ENCODE assay signal across 1 cellular context in the genomic region with DNA sequence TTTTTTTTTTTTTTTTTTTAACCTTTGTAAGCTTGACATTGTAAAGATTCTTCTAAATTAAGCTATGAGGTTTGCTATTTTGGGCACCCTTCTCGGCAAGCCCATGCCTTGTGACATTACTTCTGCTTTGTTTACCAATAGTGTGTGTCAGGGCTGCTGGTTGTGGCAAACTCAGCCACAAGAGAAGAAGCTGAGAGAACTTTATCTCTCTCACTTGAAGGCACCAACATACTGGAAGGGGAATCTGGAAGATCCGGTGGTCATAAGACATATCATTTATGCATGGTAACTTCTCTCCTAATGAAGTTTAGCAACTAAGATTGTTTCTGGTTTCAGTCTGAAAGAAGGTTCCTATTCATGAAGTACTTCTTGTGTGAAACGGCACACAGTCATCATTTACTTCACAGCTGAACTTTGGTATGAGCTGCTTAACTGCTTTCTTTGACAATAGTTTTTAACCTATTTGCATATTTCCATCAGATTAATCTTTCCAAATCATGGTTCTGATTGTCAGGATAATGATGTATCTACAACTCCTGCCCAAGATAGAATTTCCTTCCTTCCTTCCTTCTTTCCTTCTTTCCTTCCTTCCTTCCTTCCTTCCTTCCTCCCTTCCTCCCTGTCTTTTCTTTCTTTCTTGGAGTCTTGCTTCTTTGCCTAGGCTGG.
TF ChIP-seq lines count a peak whose summit lies in the region.

No MANE protein-coding gene starts in this region.

TF ChIP-seq in GM12878, 131 proteins besides CTCF, POLR2A, EP300 and RAD21 (continued from another document and continues in another):
- TF ChIP-seq SMC3 (IDR thresholded peaks at IDR 0.05; ENCODE audit: borderline replicate concordance, low read length) = peak; percentile 24; the same call in 1 of the 2 replicates
- TF ChIP-seq, protein P1, sequence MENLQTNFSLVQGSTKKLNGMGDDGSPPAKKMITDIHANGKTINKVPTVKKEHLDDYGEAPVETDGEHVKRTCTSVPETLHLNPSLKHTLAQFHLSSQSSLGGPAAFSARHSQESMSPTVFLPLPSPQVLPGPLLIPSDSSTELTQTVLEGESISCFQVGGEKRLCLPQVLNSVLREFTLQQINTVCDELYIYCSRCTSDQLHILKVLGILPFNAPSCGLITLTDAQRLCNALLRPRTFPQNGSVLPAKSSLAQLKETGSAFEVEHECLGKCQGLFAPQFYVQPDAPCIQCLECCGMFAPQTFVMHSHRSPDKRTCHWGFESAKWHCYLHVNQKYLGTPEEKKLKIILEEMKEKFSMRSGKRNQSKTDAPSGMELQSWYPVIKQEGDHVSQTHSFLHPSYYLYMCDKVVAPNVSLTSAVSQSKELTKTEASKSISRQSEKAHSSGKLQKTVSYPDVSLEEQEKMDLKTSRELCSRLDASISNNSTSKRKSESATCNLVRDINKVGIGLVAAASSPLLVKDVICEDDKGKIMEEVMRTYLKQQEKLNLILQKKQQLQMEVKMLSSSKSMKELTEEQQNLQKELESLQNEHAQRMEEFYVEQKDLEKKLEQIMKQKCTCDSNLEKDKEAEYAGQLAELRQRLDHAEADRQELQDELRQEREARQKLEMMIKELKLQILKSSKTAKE (IDR thresholded peaks at IDR 0.05; ENCODE audit: low read depth, poor library complexity, severe bottlenecking) = peak; percentile 88
- TF ChIP-seq EED (IDR thresholded peaks at IDR 0.05; ENCODE audit: low read depth) = peak; percentile 33; the same call in 1 of the 2 replicates
- no peak for TF ChIP-seq GABPA (IDR thresholded peaks at IDR 0.05; ENCODE audit: low read depth)
- TF ChIP-seq RB1 (IDR thresholded peaks at IDR 0.05; ENCODE audit: borderline replicate concordance) = no peak
- TF ChIP-seq ETV6 (conservative IDR thresholded peaks at IDR 0.05 in 1 of 2, IDR thresholded peaks at IDR 0.05 in 1 of 2; ENCODE audit: borderline replicate concordance in 1 of 2, low read depth in 1 of 2) = peak in 1 of 2 experiments; percentile 65; a peak in 1 of 4 replicates
- TF ChIP-seq BCL11A (IDR thresholded peaks at IDR 0.05; ENCODE audit: low read depth, low read length) = peak; percentile 86
- TF ChIP-seq FOS (IDR thresholded peaks at IDR 0.05; ENCODE audit: borderline replicate concordance, extremely low read depth, insufficient read length) = no peak
- TF ChIP-seq, protein P2, sequence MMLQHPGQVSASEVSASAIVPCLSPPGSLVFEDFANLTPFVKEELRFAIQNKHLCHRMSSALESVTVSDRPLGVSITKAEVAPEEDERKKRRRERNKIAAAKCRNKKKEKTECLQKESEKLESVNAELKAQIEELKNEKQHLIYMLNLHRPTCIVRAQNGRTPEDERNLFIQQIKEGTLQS (IDR thresholded peaks at IDR 0.05; ENCODE audit: borderline replicate concordance, extremely low read depth, low read depth, low read length) = no peak
- no peak; the same call in 1 of the 2 replicates for TF ChIP-seq NR2C1 (IDR thresholded peaks at IDR 0.05)
- TF ChIP-seq, protein P3, sequence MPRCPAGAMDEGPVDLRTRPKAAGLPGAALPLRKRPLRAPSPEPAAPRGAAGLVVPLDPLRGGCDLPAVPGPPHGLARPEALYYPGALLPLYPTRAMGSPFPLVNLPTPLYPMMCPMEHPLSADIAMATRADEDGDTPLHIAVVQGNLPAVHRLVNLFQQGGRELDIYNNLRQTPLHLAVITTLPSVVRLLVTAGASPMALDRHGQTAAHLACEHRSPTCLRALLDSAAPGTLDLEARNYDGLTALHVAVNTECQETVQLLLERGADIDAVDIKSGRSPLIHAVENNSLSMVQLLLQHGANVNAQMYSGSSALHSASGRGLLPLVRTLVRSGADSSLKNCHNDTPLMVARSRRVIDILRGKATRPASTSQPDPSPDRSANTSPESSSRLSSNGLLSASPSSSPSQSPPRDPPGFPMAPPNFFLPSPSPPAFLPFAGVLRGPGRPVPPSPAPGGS (IDR thresholded peaks at IDR 0.05; ENCODE audit: borderline replicate concordance, insufficient read depth, low read depth, low read length, poor library complexity, severe bottlenecking) = peak; percentile 73
- peak; percentile 12; the same call in 1 of the 2 replicates for TF ChIP-seq SPI1 (IDR thresholded peaks at IDR 0.05; ENCODE audit: borderline replicate concordance, insufficient read depth, low read depth, low read length)
- no peak for TF ChIP-seq CBX3 (IDR thresholded peaks at IDR 0.05; ENCODE audit: borderline replicate concordance, low read depth)
- peak; percentile 59; the same call in 1 of the 2 replicates for TF ChIP-seq ZSCAN29 (IDR thresholded peaks at IDR 0.05)
- TF ChIP-seq ZBED1 (IDR thresholded peaks at IDR 0.05; ENCODE audit: borderline replicate concordance) = peak; percentile 83; the same call in 1 of the 2 replicates
- TF ChIP-seq MYC (IDR thresholded peaks at IDR 0.05; ENCODE audit: insufficient read depth, insufficient read length, insufficient replicate concordance, low read length, severe bottlenecking) = no peak
- TF ChIP-seq TCF12 (IDR thresholded peaks at IDR 0.05; ENCODE audit: low read depth, low read length) = no peak
- no peak; the same call in 1 of the 3 replicates for TF ChIP-seq POU2F2 (IDR thresholded peaks at IDR 0.05; ENCODE audit: borderline replicate concordance, low read depth, low read length)
- peak; percentile 91 for TF ChIP-seq TBL1XR1 (IDR thresholded peaks at IDR 0.05; ENCODE audit: low read depth, low read length)
- peak; percentile 82; the same call in 1 of the 2 replicates for TF ChIP-seq ESRRA (IDR thresholded peaks at IDR 0.05; ENCODE audit: low read length)
- TF ChIP-seq SIX5 (IDR thresholded peaks at IDR 0.05; ENCODE audit: low read depth, low read length, severe bottlenecking) = no peak
- peak; percentile 95 for TF ChIP-seq HDGF (IDR thresholded peaks at IDR 0.05)
- peak; percentile 77 to 80 for TF ChIP-seq BHLHE40 (IDR thresholded peaks at IDR 0.05; ENCODE audit: borderline replicate concordance in 1 of 2, low read depth in 2 of 2, low read length in 1 of 2)
- no peak for TF ChIP-seq CEBPB (IDR thresholded peaks at IDR 0.05; ENCODE audit: borderline replicate concordance in 1 of 2, low read depth in 2 of 2, low read length in 2 of 2)
- peak; percentile 66; the same call in 1 of the 2 replicates for TF ChIP-seq CHD1 (IDR thresholded peaks at IDR 0.05; ENCODE audit: low read depth, low read length)
- no peak for TF ChIP-seq NR2C2 (IDR thresholded peaks at IDR 0.05; ENCODE audit: borderline replicate concordance, control insufficient read depth, insufficient read length, low read depth)
- 0 out of 2 replicates have a peak, but pooled peaks have one; percentile 21 for TF ChIP-seq POLR2AphosphoS5 (IDR thresholded peaks at IDR 0.05; ENCODE audit: low read length)
- TF ChIP-seq RBBP5 (conservative IDR thresholded peaks at IDR 0.05) = no peak
- TF ChIP-seq, protein P4, sequence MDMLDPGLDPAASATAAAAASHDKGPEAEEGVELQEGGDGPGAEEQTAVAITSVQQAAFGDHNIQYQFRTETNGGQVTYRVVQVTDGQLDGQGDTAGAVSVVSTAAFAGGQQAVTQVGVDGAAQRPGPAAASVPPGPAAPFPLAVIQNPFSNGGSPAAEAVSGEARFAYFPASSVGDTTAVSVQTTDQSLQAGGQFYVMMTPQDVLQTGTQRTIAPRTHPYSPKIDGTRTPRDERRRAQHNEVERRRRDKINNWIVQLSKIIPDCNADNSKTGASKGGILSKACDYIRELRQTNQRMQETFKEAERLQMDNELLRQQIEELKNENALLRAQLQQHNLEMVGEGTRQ (IDR thresholded peaks at IDR 0.05; ENCODE audit: borderline replicate concordance, low read depth, low read length) = no peak
- TF ChIP-seq RCOR1 (conservative IDR thresholded peaks at IDR 0.05; ENCODE audit: low read depth, low read length) = no peak
- TF ChIP-seq, protein P5, sequence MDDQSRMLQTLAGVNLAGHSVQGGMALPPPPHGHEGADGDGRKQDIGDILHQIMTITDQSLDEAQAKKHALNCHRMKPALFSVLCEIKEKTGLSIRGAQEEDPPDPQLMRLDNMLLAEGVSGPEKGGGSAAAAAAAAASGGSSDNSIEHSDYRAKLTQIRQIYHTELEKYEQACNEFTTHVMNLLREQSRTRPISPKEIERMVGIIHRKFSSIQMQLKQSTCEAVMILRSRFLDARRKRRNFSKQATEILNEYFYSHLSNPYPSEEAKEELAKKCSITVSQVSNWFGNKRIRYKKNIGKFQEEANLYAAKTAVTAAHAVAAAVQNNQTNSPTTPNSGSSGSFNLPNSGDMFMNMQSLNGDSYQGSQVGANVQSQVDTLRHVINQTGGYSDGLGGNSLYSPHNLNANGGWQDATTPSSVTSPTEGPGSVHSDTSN (IDR thresholded peaks at IDR 0.05; ENCODE audit: insufficient replicate concordance, low read depth, low read length) = no peak
- TF ChIP-seq RELA (IDR thresholded peaks at IDR 0.05; ENCODE audit: borderline replicate concordance, partially characterized antibody) = no peak
- TF ChIP-seq, protein P6, sequence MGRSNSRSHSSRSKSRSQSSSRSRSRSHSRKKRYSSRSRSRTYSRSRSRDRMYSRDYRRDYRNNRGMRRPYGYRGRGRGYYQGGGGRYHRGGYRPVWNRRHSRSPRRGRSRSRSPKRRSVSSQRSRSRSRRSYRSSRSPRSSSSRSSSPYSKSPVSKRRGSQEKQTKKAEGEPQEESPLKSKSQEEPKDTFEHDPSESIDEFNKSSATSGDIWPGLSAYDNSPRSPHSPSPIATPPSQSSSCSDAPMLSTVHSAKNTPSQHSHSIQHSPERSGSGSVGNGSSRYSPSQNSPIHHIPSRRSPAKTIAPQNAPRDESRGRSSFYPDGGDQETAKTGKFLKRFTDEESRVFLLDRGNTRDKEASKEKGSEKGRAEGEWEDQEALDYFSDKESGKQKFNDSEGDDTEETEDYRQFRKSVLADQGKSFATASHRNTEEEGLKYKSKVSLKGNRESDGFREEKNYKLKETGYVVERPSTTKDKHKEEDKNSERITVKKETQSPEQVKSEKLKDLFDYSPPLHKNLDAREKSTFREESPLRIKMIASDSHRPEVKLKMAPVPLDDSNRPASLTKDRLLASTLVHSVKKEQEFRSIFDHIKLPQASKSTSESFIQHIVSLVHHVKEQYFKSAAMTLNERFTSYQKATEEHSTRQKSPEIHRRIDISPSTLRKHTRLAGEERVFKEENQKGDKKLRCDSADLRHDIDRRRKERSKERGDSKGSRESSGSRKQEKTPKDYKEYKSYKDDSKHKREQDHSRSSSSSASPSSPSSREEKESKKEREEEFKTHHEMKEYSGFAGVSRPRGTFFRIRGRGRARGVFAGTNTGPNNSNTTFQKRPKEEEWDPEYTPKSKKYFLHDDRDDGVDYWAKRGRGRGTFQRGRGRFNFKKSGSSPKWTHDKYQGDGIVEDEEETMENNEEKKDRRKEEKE (IDR thresholded peaks at IDR 0.05) = no peak
- TF ChIP-seq ZNF274 (IDR thresholded peaks at IDR 0.05; ENCODE audit: insufficient read depth, insufficient read length) = no peak
- peak; percentile 96 to 98 for TF ChIP-seq IKZF2 (IDR thresholded peaks at IDR 0.05)
- TF ChIP-seq KDM1A (IDR thresholded peaks at IDR 0.05; ENCODE audit: borderline replicate concordance) = no peak
- TF ChIP-seq, protein P7, sequence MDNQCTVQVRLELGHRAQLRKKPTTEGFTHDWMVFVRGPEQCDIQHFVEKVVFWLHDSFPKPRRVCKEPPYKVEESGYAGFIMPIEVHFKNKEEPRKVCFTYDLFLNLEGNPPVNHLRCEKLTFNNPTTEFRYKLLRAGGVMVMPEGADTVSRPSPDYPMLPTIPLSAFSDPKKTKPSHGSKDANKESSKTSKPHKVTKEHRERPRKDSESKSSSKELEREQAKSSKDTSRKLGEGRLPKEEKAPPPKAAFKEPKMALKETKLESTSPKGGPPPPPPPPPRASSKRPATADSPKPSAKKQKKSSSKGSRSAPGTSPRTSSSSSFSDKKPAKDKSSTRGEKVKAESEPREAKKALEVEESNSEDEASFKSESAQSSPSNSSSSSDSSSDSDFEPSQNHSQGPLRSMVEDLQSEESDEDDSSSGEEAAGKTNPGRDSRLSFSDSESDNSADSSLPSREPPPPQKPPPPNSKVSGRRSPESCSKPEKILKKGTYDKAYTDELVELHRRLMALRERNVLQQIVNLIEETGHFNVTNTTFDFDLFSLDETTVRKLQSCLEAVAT (IDR thresholded peaks at IDR 0.05) = peak; percentile 88
- no peak for TF ChIP-seq SREBF2 (IDR thresholded peaks at IDR 0.05; ENCODE audit: low read length)
- TF ChIP-seq GATAD2B (conservative IDR thresholded peaks at IDR 0.05; ENCODE audit: low read depth) = peak; percentile 34; the same call in 1 of the 2 replicates
- TF ChIP-seq, protein P8, sequence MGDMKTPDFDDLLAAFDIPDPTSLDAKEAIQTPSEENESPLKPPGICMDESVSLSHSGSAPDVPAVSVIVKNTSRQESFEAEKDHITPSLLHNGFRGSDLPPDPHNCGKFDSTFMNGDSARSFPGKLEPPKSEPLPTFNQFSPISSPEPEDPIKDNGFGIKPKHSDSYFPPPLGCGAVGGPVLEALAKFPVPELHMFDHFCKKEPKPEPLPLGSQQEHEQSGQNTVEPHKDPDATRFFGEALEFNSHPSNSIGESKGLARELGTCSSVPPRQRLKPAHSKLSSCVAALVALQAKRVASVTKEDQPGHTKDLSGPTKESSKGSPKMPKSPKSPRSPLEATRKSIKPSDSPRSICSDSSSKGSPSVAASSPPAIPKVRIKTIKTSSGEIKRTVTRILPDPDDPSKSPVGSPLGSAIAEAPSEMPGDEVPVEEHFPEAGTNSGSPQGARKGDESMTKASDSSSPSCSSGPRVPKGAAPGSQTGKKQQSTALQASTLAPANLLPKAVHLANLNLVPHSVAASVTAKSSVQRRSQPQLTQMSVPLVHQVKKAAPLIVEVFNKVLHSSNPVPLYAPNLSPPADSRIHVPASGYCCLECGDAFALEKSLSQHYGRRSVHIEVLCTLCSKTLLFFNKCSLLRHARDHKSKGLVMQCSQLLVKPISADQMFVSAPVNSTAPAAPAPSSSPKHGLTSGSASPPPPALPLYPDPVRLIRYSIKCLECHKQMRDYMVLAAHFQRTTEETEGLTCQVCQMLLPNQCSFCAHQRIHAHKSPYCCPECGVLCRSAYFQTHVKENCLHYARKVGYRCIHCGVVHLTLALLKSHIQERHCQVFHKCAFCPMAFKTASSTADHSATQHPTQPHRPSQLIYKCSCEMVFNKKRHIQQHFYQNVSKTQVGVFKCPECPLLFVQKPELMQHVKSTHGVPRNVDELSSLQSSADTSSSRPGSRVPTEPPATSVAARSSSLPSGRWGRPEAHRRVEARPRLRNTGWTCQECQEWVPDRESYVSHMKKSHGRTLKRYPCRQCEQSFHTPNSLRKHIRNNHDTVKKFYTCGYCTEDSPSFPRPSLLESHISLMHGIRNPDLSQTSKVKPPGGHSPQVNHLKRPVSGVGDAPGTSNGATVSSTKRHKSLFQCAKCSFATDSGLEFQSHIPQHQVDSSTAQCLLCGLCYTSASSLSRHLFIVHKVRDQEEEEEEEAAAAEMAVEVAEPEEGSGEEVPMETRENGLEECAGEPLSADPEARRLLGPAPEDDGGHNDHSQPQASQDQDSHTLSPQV (IDR thresholded peaks at IDR 0.05) = no peak
- peak; percentile 56; the same call in 1 of the 2 replicates for TF ChIP-seq BACH1 (IDR thresholded peaks at IDR 0.05; ENCODE audit: borderline replicate concordance)
- peak; percentile 63 for TF ChIP-seq SP1 (IDR thresholded peaks at IDR 0.05; ENCODE audit: low read depth, low read length)
- TF ChIP-seq KLF5 (IDR thresholded peaks at IDR 0.05; ENCODE audit: partially characterized antibody) = no peak
- TF ChIP-seq ZNF207 (IDR thresholded peaks at IDR 0.05; ENCODE audit: borderline replicate concordance) = no peak
- no peak for TF ChIP-seq TAF1 (IDR thresholded peaks at IDR 0.05; ENCODE audit: borderline replicate concordance, low read depth, low read length)
- TF ChIP-seq NFYA (IDR thresholded peaks at IDR 0.05; ENCODE audit: borderline replicate concordance, low read depth, low read length) = no peak
- TF ChIP-seq HCFC1 (IDR thresholded peaks at IDR 0.05; ENCODE audit: low read length) = no peak
- 0 out of 2 replicates have a peak, but pooled peaks have one; percentile 58 for TF ChIP-seq YBX1 (IDR thresholded peaks at IDR 0.05)
